In genomic region chr14:33062476-33062875, GRCh38 we compare ENCODE assay signal across 1 cellular context.
TF ChIP-seq lines count a peak whose summit lies in the region.

No MANE protein-coding gene starts in this region.

TF ChIP-seq in HepG2, 621 proteins besides CTCF, POLR2A, EP300 and RAD21 (continued from another document):
- no peak for TF ChIP-seq TRAFD1 (CRISPR knock-in tag; IDR thresholded peaks at IDR 0.05; ENCODE audit: borderline replicate concordance)
- TF ChIP-seq ZNF614 (CRISPR knock-in tag; IDR thresholded peaks at IDR 0.05; ENCODE audit: borderline replicate concordance) = no peak
- no peak for TF ChIP-seq LCORL (IDR thresholded peaks at IDR 0.05)
- no peak for TF ChIP-seq LCORL (CRISPR knock-in tag; IDR thresholded peaks at IDR 0.05)
- no peak for TF ChIP-seq ZNF292 (CRISPR knock-in tag; IDR thresholded peaks at IDR 0.05; ENCODE audit: borderline replicate concordance, low read depth)
- no peak for TF ChIP-seq ZNF740 (CRISPR knock-in tag; IDR thresholded peaks at IDR 0.05)
- no peak for TF ChIP-seq RFXAP (CRISPR knock-in tag; IDR thresholded peaks at IDR 0.05; ENCODE audit: borderline replicate concordance)
- no peak for TF ChIP-seq ERF (CRISPR knock-in tag; IDR thresholded peaks at IDR 0.05)
- TF ChIP-seq NFKB2 (CRISPR knock-in tag; IDR thresholded peaks at IDR 0.05; ENCODE audit: borderline replicate concordance) = no peak
